1 cellular context compared by ENCODE assay signal in the genomic region with DNA sequence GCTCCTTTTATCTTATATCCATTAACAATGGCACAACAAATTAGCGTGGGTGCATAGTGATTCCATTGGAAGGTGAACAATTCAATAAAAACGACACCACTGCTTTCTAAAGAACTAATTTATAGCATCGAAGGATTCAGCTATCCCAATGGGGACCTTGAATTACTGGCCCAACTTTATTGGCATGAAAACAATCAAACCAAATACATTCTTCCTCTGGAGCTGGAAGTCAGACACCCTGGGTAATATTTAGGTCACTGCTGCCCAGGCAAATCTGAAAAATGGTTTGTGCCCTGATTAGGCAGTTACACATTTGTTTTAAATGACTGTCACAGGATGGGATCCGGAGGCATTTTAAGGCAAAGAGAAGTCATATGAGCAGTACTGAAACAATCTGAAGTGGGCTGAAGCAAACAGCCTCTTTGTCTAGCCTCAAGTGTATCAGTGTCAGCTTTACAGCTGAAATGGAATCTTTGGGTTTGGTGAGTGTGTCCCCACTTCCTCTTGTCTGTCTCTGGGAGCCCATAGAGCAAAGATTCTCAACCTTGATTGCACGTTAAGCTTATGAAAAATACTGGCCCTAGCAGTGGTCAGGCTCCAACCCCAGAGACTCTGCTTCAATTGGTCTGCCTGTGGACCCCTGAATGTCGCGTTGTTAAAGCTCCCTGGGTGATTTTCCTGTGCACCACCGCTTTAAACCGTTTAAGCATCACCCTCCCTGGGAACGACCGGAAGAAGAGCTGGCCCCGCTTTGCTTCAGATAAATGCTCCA.
TF ChIP-seq lines count a peak whose summit lies in the region.

No MANE protein-coding gene starts in this region.

TF ChIP-seq in GM23338, 12 proteins besides CTCF, POLR2A, EP300 and RAD21 (continued from another document):
- TF ChIP-seq, protein P1, sequence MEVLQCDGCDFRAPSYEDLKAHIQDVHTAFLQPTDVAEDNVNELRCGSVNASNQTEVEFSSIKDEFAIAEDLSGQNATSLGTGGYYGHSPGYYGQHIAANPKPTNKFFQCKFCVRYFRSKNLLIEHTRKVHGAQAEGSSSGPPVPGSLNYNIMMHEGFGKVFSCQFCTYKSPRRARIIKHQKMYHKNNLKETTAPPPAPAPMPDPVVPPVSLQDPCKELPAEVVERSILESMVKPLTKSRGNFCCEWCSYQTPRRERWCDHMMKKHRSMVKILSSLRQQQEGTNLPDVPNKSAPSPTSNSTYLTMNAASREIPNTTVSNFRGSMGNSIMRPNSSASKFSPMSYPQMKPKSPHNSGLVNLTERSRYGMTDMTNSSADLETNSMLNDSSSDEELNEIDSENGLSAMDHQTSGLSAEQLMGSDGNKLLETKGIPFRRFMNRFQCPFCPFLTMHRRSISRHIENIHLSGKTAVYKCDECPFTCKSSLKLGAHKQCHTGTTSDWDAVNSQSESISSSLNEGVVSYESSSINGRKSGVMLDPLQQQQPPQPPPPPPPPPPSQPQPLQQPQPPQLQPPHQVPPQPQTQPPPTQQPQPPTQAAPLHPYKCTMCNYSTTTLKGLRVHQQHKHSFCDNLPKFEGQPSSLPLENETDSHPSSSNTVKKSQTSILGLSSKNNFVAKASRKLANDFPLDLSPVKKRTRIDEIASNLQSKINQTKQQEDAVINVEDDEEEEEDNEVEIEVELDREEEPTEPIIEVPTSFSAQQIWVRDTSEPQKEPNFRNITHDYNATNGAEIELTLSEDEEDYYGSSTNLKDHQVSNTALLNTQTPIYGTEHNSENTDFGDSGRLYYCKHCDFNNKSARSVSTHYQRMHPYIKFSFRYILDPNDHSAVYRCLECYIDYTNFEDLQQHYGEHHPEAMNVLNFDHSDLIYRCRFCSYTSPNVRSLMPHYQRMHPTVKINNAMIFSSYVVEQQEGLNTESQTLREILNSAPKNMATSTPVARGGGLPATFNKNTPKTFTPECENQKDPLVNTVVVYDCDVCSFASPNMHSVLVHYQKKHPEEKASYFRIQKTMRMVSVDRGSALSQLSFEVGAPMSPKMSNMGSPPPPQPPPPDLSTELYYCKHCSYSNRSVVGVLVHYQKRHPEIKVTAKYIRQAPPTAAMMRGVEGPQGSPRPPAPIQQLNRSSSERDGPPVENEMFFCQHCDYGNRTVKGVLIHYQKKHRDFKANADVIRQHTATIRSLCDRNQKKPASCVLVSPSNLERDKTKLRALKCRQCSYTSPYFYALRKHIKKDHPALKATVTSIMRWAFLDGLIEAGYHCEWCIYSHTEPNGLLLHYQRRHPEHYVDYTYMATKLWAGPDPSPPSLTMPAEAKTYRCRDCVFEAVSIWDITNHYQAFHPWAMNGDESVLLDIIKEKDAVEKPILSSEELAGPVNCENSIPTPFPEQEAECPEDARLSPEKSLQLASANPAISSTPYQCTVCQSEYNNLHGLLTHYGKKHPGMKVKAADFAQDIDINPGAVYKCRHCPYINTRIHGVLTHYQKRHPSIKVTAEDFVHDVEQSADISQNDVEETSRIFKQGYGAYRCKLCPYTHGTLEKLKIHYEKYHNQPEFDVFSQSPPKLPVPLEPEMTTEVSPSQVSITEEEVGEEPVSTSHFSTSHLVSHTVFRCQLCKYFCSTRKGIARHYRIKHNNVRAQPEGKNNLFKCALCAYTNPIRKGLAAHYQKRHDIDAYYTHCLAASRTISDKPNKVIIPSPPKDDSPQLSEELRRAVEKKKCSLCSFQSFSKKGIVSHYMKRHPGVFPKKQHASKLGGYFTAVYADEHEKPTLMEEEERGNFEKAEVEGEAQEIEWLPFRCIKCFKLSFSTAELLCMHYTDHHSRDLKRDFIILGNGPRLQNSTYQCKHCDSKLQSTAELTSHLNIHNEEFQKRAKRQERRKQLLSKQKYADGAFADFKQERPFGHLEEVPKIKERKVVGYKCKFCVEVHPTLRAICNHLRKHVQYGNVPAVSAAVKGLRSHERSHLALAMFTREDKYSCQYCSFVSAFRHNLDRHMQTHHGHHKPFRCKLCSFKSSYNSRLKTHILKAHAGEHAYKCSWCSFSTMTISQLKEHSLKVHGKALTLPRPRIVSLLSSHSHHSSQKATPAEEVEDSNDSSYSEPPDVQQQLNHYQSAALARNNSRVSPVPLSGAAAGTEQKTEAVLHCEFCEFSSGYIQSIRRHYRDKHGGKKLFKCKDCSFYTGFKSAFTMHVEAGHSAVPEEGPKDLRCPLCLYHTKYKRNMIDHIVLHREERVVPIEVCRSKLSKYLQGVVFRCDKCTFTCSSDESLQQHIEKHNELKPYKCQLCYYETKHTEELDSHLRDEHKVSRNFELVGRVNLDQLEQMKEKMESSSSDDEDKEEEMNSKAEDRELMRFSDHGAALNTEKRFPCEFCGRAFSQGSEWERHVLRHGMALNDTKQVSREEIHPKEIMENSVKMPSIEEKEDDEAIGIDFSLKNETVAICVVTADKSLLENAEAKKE (CRISPR knock-in tag; IDR thresholded peaks at IDR 0.05), result no peak
- TF ChIP-seq EZH2 (IDR thresholded peaks at IDR 0.05; ENCODE audit: low read depth, unreplicated experiment) (no peak), NANOG (IDR thresholded peaks at IDR 0.05; ENCODE audit: borderline replicate concordance) (no peak), ZNF114 (CRISPR knock-in tag; IDR thresholded peaks at IDR 0.05) (no peak)
- TF ChIP-seq, protein P2, sequence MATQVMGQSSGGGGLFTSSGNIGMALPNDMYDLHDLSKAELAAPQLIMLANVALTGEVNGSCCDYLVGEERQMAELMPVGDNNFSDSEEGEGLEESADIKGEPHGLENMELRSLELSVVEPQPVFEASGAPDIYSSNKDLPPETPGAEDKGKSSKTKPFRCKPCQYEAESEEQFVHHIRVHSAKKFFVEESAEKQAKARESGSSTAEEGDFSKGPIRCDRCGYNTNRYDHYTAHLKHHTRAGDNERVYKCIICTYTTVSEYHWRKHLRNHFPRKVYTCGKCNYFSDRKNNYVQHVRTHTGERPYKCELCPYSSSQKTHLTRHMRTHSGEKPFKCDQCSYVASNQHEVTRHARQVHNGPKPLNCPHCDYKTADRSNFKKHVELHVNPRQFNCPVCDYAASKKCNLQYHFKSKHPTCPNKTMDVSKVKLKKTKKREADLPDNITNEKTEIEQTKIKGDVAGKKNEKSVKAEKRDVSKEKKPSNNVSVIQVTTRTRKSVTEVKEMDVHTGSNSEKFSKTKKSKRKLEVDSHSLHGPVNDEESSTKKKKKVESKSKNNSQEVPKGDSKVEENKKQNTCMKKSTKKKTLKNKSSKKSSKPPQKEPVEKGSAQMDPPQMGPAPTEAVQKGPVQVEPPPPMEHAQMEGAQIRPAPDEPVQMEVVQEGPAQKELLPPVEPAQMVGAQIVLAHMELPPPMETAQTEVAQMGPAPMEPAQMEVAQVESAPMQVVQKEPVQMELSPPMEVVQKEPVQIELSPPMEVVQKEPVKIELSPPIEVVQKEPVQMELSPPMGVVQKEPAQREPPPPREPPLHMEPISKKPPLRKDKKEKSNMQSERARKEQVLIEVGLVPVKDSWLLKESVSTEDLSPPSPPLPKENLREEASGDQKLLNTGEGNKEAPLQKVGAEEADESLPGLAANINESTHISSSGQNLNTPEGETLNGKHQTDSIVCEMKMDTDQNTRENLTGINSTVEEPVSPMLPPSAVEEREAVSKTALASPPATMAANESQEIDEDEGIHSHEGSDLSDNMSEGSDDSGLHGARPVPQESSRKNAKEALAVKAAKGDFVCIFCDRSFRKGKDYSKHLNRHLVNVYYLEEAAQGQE (IDR thresholded peaks at IDR 0.05; ENCODE audit: unreplicated experiment), result no peak
